Comparison of ENCODE assay signal across 8 cellular contexts in genomic region chr20:36886859-36887778, GRCh38. TPM values are rescaled to one million over a fixed set of nuclear protein-coding genes. Genes with fewer than 3 reads are reported as not detected.
DNase-seq lines count a peak whose midpoint lies in the region; ATAC-seq and TF ChIP-seq lines count a peak whose summit lies in the region.

No MANE protein-coding gene starts in this region.

- H4K20me1 ChIP-seq in DOHH2 (ENCODE audit: control insufficient read depth, insufficient read depth, low read depth, low read length) = no peaks in the 10 kb centered on the region

- WGBS in lower leg skin, 2 donors = 25 to 27% methylated on average over 20 to 24 of the region's 24 CpGs

- H3K4me1 ChIP-seq in DOHH2 (ENCODE audit: control insufficient read depth, low read length) = peaks cover 20% of the 10 kb centered on the region

- H3K27ac ChIP-seq in DOHH2 (ENCODE audit: low read depth, low read length) (no peak overlapping the region), dorsolateral prefrontal cortex (peak overlapping the region in 8 of 59 donors; percentile 10 to 71 (median 23))

- H3K36me3 ChIP-seq in DOHH2 (ENCODE audit: control insufficient read depth, low read length) = peaks cover 6% of the 10 kb centered on the region; the same call in 1 of the 2 replicates

- intact Hi-C loops in dorsolateral prefrontal cortex (cut with DNase I) (no loop called here), lower leg skin (cut with DNase I; ENCODE audit: low total_unique reads) (no loop called here)

- H3K9me2 ChIP-seq in DOHH2 (replicated peaks; ENCODE audit: control insufficient read depth, low read length) = no peaks in the 10 kb centered on the region

- no peaks in the 10 kb centered on the region for H3K9me3 ChIP-seq in DOHH2 (ENCODE audit: control insufficient read depth, insufficient read depth, low read length)

- TF ChIP-seq CTCF in DOHH2 (IDR thresholded peaks at IDR 0.05; ENCODE audit: low read depth, low read length, poor library complexity, severe bottlenecking) = peak; percentile 91
- peak; percentile 76 to 97 (median 93) for TF ChIP-seq CTCF in dorsolateral prefrontal cortex (IDR thresholded peaks at IDR 0.05 in 54 of 56, conservative IDR thresholded peaks at IDR 0.05 in 2 of 56; ENCODE audit: low read depth in 1 of 56, partially characterized antibody in 56 of 56)
- peak in 1 of 3 donors; percentile 85 for TF ChIP-seq CTCF in lower leg skin (IDR thresholded peaks at IDR 0.05)

- peak overlapping the region; percentile 18; the same call in 1 of the 2 replicates for H3K4me3 ChIP-seq in DOHH2 (ENCODE audit: low read length)
- H3K4me3 ChIP-seq in dorsolateral prefrontal cortex = peak overlapping the region in 28 of 59 donors; percentile 1 to 53 (median 24)
- no peak overlapping the region for H3K4me3 ChIP-seq in lower leg skin (ENCODE audit: low read depth, poor library complexity, severe bottlenecking)

- TF ChIP-seq POLR2A in lower leg skin (IDR thresholded peaks at IDR 0.05) = no peak

- H3F3A ChIP-seq in DOHH2 (ENCODE audit: control insufficient read depth, insufficient read depth) = peaks cover 11% of the 10 kb centered on the region

- H3K79me2 ChIP-seq in DOHH2 (ENCODE audit: control insufficient read depth, low read length) = no peaks in the 10 kb centered on the region

- H3K27me3 ChIP-seq in DOHH2 (ENCODE audit: control insufficient read depth, low read length) (no peaks in the 10 kb centered on the region), dorsolateral prefrontal cortex (no peaks in the 10 kb centered on the region)

- ATAC-seq in HG03432 (IDR thresholded peaks at IDR 0.05; ENCODE audit: unreplicated experiment) (peak; percentile 49), GM19467 (IDR thresholded peaks at IDR 0.05; ENCODE audit: unreplicated experiment) (no peak)

- H3K4me2 ChIP-seq in DOHH2 (ENCODE audit: low read length) = peak overlapping the region; percentile 45

- DNase-seq in NCI-H69 (lab: John Stamatoyannopoulos, UW) (peak; percentile 76), dorsolateral prefrontal cortex (peak; percentile 76 to 90 (median 82)), lower leg skin (ENCODE audit: low spot score in 2 of 2) (peak; percentile 82 to 96)
- peak; percentile 89 to 92 for DNase-seq in activated CD4-positive, alpha-beta T cell treated with anti-CD3 and anti-CD28 coated beads, Interleukin-2, amount 50 U/mL, for 48 hours
- DNase-seq in stimulated activated CD4-positive, alpha-beta T cell treated with anti-CD3 and anti-CD28 coated beads, Interleukin-4, amount 100 ng/mL, for 48 hours (ENCODE audit: low read depth in 2 of 2) = peak; percentile 78 to 85

RNA-seq across cellular contexts. Expression of gene TLDC2, which starts 11.2 kb away (rescaled TPM):
- total RNA-seq in dorsolateral prefrontal cortex (under 1 TPM in 4 of 120 experiments, not detected in 116; 0.32 to 0.57 (median 0.38) TPM), lower leg skin (under 1 TPM in 2 of 4 donors, not detected in 2; 0.42 to 0.58 TPM)
